In the genomic region with DNA sequence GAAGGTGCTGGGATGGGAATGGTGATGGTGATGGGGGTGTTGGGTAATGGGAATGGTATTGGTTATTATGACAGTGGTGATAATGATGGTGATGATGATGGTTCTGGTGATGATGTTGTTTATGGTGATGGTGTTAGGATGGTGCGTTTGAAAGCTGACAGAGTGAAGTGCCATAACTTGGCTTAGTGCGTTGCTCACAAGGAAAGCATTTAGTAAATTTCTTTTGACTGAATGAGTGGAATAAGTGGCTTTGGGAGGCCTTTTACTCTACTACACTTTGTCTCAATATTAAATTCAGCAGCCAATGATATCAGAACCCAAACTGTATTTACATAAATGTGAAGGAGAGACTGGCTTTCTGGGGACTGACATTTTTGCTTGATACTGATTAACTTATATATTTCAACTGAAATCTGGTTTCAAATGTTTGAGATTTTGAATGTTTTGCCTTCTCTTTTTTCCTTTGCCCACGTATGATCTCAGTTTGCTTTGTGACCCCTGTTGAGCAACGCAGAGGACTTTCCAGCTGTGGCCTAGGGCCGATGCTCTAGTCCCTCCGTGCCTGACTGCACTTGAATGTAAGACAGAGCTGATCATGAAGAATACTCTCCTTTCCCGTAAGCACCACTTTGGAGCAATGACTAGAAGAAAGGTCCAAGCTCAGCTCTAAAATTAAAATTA, we compare ENCODE assay signal across 14 cellular contexts.
A peak's percentile ranks its signal among the peaks of the same experiment; 100 is the strongest.
DNase-seq lines count a peak whose midpoint lies in the region; ATAC-seq, FAIRE-seq and TF ChIP-seq lines count a peak whose summit lies in the region.
"Had no signal": no experiment of that assay in that cellular context is flagged by ENCODE, and none has a peak within 500 bp of the region (broad histone marks: within the 10 kb centered on the region; RNA-seq: fewer than 3 reads in every experiment).

No MANE protein-coding gene starts in this region.

- TF ChIP-seq POLR2A in GM12891 (IDR thresholded peaks at IDR 0.05; ENCODE audit: low read depth, low read length) (no peak), Peyer's patch (IDR thresholded peaks at IDR 0.05) (no peak)

- ATAC-seq in left cardiac atrium (peak; percentile 59 to 71), upper lobe of right lung (peak; percentile 31), GM19467 (IDR thresholded peaks at IDR 0.05; ENCODE audit: unreplicated experiment) (no peak)

- TF ChIP-seq CTCF in upper lobe of right lung (IDR thresholded peaks at IDR 0.05) (no peak), Peyer's patch (IDR thresholded peaks at IDR 0.05) (no peak)

- no peak overlapping the region for H3K4me3 ChIP-seq in neuron (ENCODE audit: low read length)
- no peak overlapping the region for H3K4me3 ChIP-seq in upper lobe of right lung
- no peak overlapping the region for H3K4me3 ChIP-seq in Peyer's patch

- H3K9me3 ChIP-seq in neuron (ENCODE audit: low read length) (no peaks in the 10 kb centered on the region), upper lobe of right lung (no peaks in the 10 kb centered on the region), Peyer's patch (no peaks in the 10 kb centered on the region)

- H3K27ac ChIP-seq in upper lobe of right lung = no peak overlapping the region
- peak overlapping the region in 2 of 4 donors; percentile 5 to 13 for H3K27ac ChIP-seq in Peyer's patch

- DNase-seq in NCI-H345 (lab: John Stamatoyannopoulos, UW) (peak; percentile 22), NCI-H345 treated with DMSO at 0.1 percent for 48 hours (lab: John Stamatoyannopoulos, UW; ENCODE audit: unreplicated experiment) (no peak), left cardiac atrium (no peak), upper lobe of right lung (no peak), GM12891 (ENCODE audit: insufficient read length, low spot score) (no peak), Peyer's patch (no peak)
- DNase-seq: 8988T; activated B cell treated with CpG ODN at 0.5 μM for 24 hours; effector CD4-positive, alpha-beta T cell; stimulated activated CD4-positive, alpha-beta T cell treated with anti-CD3 and anti-CD28 coated beads, Interleukin-2, amount 100 ng/mL, for 24 hours; stimulated activated CD8-positive, alpha-beta memory T cell treated with anti-CD3 and anti-CD28 coated beads, Interleukin-4, amount 100 ng/mL, for 48 hours; SW 1271 had no signal

- FAIRE-seq in GM12891 (lab: Jason Lieb, UNC) = no peak

- H3K36me3 ChIP-seq in neuron (ENCODE audit: insufficient read depth, low read length) = no peaks in the 10 kb centered on the region
- no peaks in the 10 kb centered on the region for H3K36me3 ChIP-seq in upper lobe of right lung
- no peaks in the 10 kb centered on the region for H3K36me3 ChIP-seq in Peyer's patch

- intact Hi-C loops in left cardiac atrium (cut with DNase I) (no loop called here), upper lobe of right lung (cut with DNase I) (no loop called here)

- H3K27me3 ChIP-seq in neuron (ENCODE audit: insufficient read depth, low read length) = no peaks in the 10 kb centered on the region
- no peaks in the 10 kb centered on the region for H3K27me3 ChIP-seq in upper lobe of right lung
- H3K27me3 ChIP-seq in Peyer's patch = no peaks in the 10 kb centered on the region

- H2AFZ ChIP-seq in neuron (ENCODE audit: low read depth, low read length) = peak overlapping the region; percentile 13

- H3K4me1 ChIP-seq in neuron (ENCODE audit: insufficient read depth, low read length) (peaks cover 17% of the 10 kb centered on the region), upper lobe of right lung (no peaks in the 10 kb centered on the region), Peyer's patch (no peaks in the 10 kb centered on the region)

TF ChIP-seq in GM12891, 5 proteins besides CTCF, POLR2A, EP300 and RAD21:
- no peak for TF ChIP-seq POU2F2 (IDR thresholded peaks at IDR 0.05; ENCODE audit: low read depth, low read length)
